Comparison of ENCODE assay signal across 18 cellular contexts in the genomic region with DNA sequence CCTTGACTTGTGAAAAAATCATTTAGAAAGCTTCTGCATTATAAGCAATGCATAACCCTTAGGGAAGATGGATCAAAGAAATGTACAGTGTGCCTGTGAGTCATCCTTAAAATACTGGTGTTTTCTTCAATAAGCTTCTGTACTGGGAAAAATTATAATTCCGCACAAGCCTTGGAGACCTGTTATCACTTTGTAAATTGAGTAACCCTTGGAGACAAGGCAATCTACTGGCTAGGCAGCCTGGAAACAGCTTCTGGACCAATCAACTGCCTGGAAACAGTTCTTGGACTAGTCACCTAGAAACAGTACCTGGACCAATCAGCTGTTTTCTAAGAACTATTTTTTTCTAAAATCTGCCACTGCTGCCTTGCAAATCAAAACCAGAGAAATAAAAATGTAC. TPM values are rescaled to one million over a fixed set of nuclear protein-coding genes. Genes with fewer than 3 reads are reported as not detected.
DNase-seq lines count a peak whose midpoint lies in the region; ATAC-seq, FAIRE-seq and TF ChIP-seq lines count a peak whose summit lies in the region.
"Had no signal": no experiment of that assay in that cellular context is flagged by ENCODE, and none has a peak within 500 bp of the region (broad histone marks: within the 10 kb centered on the region; RNA-seq: fewer than 3 reads in every experiment).

No MANE protein-coding gene starts in this region.

- POLR2A ChIA-PET in CD8-positive, alpha-beta T cell (lab: Charles Lee) = interaction anchor here (0.5 kb wide), 1 partner anchor 29 kb away, joined by 4 read pairs; no protein-coding TSS in a partner anchor

- H3K27me3 ChIP-seq in RWPE2 (ENCODE audit: insufficient read depth, poor library complexity, severe bottlenecking) = no peaks in the 10 kb centered on the region
- H3K27me3 ChIP-seq in fibroblast of lung (ENCODE audit: control insufficient read depth, insufficient read depth, low read length) = no peaks in the 10 kb centered on the region
- H3K27me3 ChIP-seq in CD8-positive, alpha-beta T cell (ENCODE audit: insufficient read depth, low read length) = no peaks in the 10 kb centered on the region
- H3K27me3 ChIP-seq: BLaER1, dorsolateral prefrontal cortex, ovary, SJCRH30 had no signal

- H3K4me1 ChIP-seq in RWPE2 (ENCODE audit: insufficient read depth, poor library complexity, severe bottlenecking) = peaks cover 2% of the 10 kb centered on the region
- no peaks in the 10 kb centered on the region for H3K4me1 ChIP-seq in fibroblast of lung (ENCODE audit: control insufficient read depth, extremely low read depth, insufficient read depth, low read length)
- no peaks in the 10 kb centered on the region for H3K4me1 ChIP-seq in CD8-positive, alpha-beta T cell (ENCODE audit: insufficient read depth, low read length)
- H3K4me1 ChIP-seq: BLaER1, SJCRH30 had no signal

- no peak overlapping the region for H3K4me2 ChIP-seq in fibroblast of lung (ENCODE audit: extremely low read depth, insufficient read depth, low read length)
- H3K4me2 ChIP-seq: BLaER1 had no signal

- ATAC-seq in RWPE2 (ENCODE audit: low read depth) = peak; percentile 36; the same call in 2 of the 3 replicates
- peak; percentile 93 for ATAC-seq in omental fat pad (ENCODE audit: low FRiP score)
- ATAC-seq in CD8-positive, alpha-beta T cell = no peak
- ATAC-seq: activated CD4-positive, alpha-beta T cell treated with anti-CD3 and anti-CD28 coated beads for 36 hours; left lobe of liver had no signal

- TF ChIP-seq CTCF in RWPE2 (IDR thresholded peaks at IDR 0.05; ENCODE audit: poor library complexity, severe bottlenecking) (no peak), fibroblast of lung (conservative IDR thresholded peaks at IDR 0.05 in 1 of 2, IDR thresholded peaks at IDR 0.05 in 1 of 2; ENCODE audit: low read depth in 1 of 2, low read length in 2 of 2) (no peak), omental fat pad (IDR thresholded peaks at IDR 0.05) (no peak)
- TF ChIP-seq CTCF in CD8-positive, alpha-beta T cell (IDR thresholded peaks at IDR 0.05) = no peak

- no peaks in the 10 kb centered on the region for H3K27me3 Mint-ChIP-seq in CD8-positive, alpha-beta T cell (ENCODE audit: low read depth)
- H3K27me3 Mint-ChIP-seq: activated CD4-positive, alpha-beta T cell treated with anti-CD3 and anti-CD28 coated beads for 36 hours had no signal

- H3K9me3 ChIP-seq in RWPE2 (ENCODE audit: severe bottlenecking) (no peaks in the 10 kb centered on the region), fibroblast of lung (ENCODE audit: control insufficient read depth, insufficient read depth, low read depth, low read length) (no peaks in the 10 kb centered on the region)
- no peaks in the 10 kb centered on the region for H3K9me3 ChIP-seq in CD8-positive, alpha-beta T cell (ENCODE audit: low read length)
- H3K9me3 ChIP-seq: BLaER1, ovary, SJCRH30 had no signal

- H3K4me3 ChIP-seq in RWPE2 (ENCODE audit: severe bottlenecking) (no peak overlapping the region), fibroblast of lung (replicated peaks in 1 of 4; ENCODE audit: control extremely low read depth in 1 of 4, insufficient read depth in 1 of 4, low read depth in 3 of 4, low read length in 4 of 4) (no peak overlapping the region)
- H3K4me3 ChIP-seq in CD8-positive, alpha-beta T cell (ENCODE audit: low read depth, low read length) = no peak overlapping the region
- H3K4me3 ChIP-seq: BLaER1, dorsolateral prefrontal cortex, ovary, SJCRH30, skin epidermis had no signal

- H4K20me1 ChIP-seq in fibroblast of lung (ENCODE audit: control insufficient read depth, extremely low read depth, insufficient read depth, low read length) = no peaks in the 10 kb centered on the region
- H4K20me1 ChIP-seq: BLaER1 had no signal

- no peaks in the 10 kb centered on the region for H3K36me3 Mint-ChIP-seq in CD8-positive, alpha-beta T cell

- H3K27ac ChIP-seq in RWPE2 (ENCODE audit: poor library complexity, severe bottlenecking) (no peak overlapping the region), fibroblast of lung (ENCODE audit: insufficient read depth, low read length) (no peak overlapping the region)
- no peak overlapping the region for H3K27ac ChIP-seq in CD8-positive, alpha-beta T cell (ENCODE audit: low read depth, low read length)
- H3K27ac ChIP-seq: BLaER1, dorsolateral prefrontal cortex, ovary, SJCRH30, skin epidermis had no signal

- H3K9me3 Mint-ChIP-seq in CD8-positive, alpha-beta T cell = no peaks in the 10 kb centered on the region

- intact Hi-C loops in CD8-positive, alpha-beta T cell (cut with DNase I, micrococcal nuclease) = no loop called here

- no peak overlapping the region for H3K4me3 Mint-ChIP-seq in CD8-positive, alpha-beta T cell
- H3K4me3 Mint-ChIP-seq: activated CD4-positive, alpha-beta T cell treated with anti-CD3 and anti-CD28 coated beads for 36 hours had no signal

- CTCF ChIA-PET in CD8-positive, alpha-beta T cell (lab: Charles Lee) = no interaction called here

- H3K36me3 ChIP-seq in RWPE2 (ENCODE audit: low read depth) (no peaks in the 10 kb centered on the region), fibroblast of lung (ENCODE audit: control insufficient read depth, insufficient read depth, low read length) (no peaks in the 10 kb centered on the region)
- no peaks in the 10 kb centered on the region for H3K36me3 ChIP-seq in CD8-positive, alpha-beta T cell (ENCODE audit: insufficient read depth, low read length)
- H3K36me3 ChIP-seq: BLaER1, ovary, SJCRH30 had no signal

- H3K4me1 Mint-ChIP-seq in CD8-positive, alpha-beta T cell (ENCODE audit: low read depth) = no peaks in the 10 kb centered on the region
- H3K4me1 Mint-ChIP-seq: activated CD4-positive, alpha-beta T cell treated with anti-CD3 and anti-CD28 coated beads for 36 hours had no signal

- H3K79me2 ChIP-seq in fibroblast of lung (ENCODE audit: control insufficient read depth, insufficient read depth, low read length) = no peaks in the 10 kb centered on the region

- H3K27ac Mint-ChIP-seq in CD8-positive, alpha-beta T cell = no peak overlapping the region
- H3K27ac Mint-ChIP-seq: activated CD4-positive, alpha-beta T cell treated with anti-CD3 and anti-CD28 coated beads for 36 hours had no signal

- DNase-seq in RWPE2 (ENCODE audit: low spot score) = no peak
- DNase-seq in fibroblast of lung (ENCODE audit: low read depth in 2 of 2) = peak; percentile 18 to 50
- no peak for DNase-seq in omental fat pad (ENCODE audit: low spot score)
- no peak for DNase-seq in NCI-H187 treated with DMSO at 0.1 percent for 48 hours (lab: John Stamatoyannopoulos, UW)
- no peak for DNase-seq in NCI-H2107 treated with DMSO at 0.1 percent for 48 hours (lab: John Stamatoyannopoulos, UW; ENCODE audit: unreplicated experiment)
- DNase-seq in CD8-positive, alpha-beta T cell = no peak
- DNase-seq: activated CD4-positive, alpha-beta T cell treated with anti-CD3 and anti-CD28 coated beads for 36 hours; activated CD8-positive, alpha-beta memory T cell treated with anti-CD3 and anti-CD28 coated beads, Interleukin-2, amount 50 U/mL, for 48 hours; DMS79; dorsolateral prefrontal cortex; NCI-H2107; SJCRH30; T-helper 9 cell had no signal

- peak; percentile 23 for FAIRE-seq in G401.6 (lab: Jason Lieb, UNC)

- H3K9ac ChIP-seq in fibroblast of lung (ENCODE audit: insufficient read depth, low read length) = no peak overlapping the region
- H3K9ac ChIP-seq: BLaER1 had no signal

- H2AFZ ChIP-seq in fibroblast of lung (ENCODE audit: low read length) = no peak overlapping the region

RNA-seq across cellular contexts. Expression of a gene that starts 25.8 kb away (rescaled TPM):
- 12.6 and 12.7 TPM in 2 replicates for total RNA-seq in fibroblast of lung
- 10.7 and 11.1 TPM in 2 replicates for polyA plus RNA-seq in fibroblast of lung
- 8.2 and 9.6 TPM in 2 replicates for polyA plus RNA-seq in fibroblast of lung (2012)
- polyA minus RNA-seq in fibroblast of lung (ENCODE audit: low replicate concordance) = 2.3 and 3.7 TPM in 2 replicates
- total RNA-seq in omental fat pad = 10 to 100 TPM; 12.6 to 21.7 (median 17.7) TPM
- total RNA-seq in CD8-positive, alpha-beta T cell = 10 to 100 TPM; 10.1 to 10.3 TPM

Comparison
In these comparisons a context has a peak if more than half of its experiments do, and no peak if none do; other contexts are left out.
1. DNase-seq: peak in fibroblast of lung (2 of 2); none in RWPE2 (single experiment), omental fat pad (single experiment), NCI-H187 treated with DMSO at 0.1 percent for 48 hours (single experiment), NCI-H2107 treated with DMSO at 0.1 percent for 48 hours (single experiment) and CD8-positive, alpha-beta T cell (0 of 7).